ENCODE assay signal across 1 cellular context in genomic region chr5:34597034-34597433, GRCh38.
TF ChIP-seq lines count a peak whose summit lies in the region.

No MANE protein-coding gene starts in this region.

TF ChIP-seq in GM23338, 12 proteins besides CTCF, POLR2A, EP300 and RAD21 (continued from another document):
- TF ChIP-seq ZNF462 (CRISPR knock-in tag; IDR thresholded peaks at IDR 0.05): no peak
- no peak for TF ChIP-seq ETS1 (IDR thresholded peaks at IDR 0.05)
- no peak for TF ChIP-seq NANOG (IDR thresholded peaks at IDR 0.05; ENCODE audit: borderline replicate concordance)
- no peak for TF ChIP-seq REST (IDR thresholded peaks at IDR 0.05; ENCODE audit: unreplicated experiment)
- TF ChIP-seq STAT1 (IDR thresholded peaks at IDR 0.05; ENCODE audit: unreplicated experiment): no peak
- no peak for TF ChIP-seq CREB1 (CRISPR knock-in tag; IDR thresholded peaks at IDR 0.05; ENCODE audit: low read depth)
